1 cellular context compared by ENCODE assay signal in the genomic region with DNA sequence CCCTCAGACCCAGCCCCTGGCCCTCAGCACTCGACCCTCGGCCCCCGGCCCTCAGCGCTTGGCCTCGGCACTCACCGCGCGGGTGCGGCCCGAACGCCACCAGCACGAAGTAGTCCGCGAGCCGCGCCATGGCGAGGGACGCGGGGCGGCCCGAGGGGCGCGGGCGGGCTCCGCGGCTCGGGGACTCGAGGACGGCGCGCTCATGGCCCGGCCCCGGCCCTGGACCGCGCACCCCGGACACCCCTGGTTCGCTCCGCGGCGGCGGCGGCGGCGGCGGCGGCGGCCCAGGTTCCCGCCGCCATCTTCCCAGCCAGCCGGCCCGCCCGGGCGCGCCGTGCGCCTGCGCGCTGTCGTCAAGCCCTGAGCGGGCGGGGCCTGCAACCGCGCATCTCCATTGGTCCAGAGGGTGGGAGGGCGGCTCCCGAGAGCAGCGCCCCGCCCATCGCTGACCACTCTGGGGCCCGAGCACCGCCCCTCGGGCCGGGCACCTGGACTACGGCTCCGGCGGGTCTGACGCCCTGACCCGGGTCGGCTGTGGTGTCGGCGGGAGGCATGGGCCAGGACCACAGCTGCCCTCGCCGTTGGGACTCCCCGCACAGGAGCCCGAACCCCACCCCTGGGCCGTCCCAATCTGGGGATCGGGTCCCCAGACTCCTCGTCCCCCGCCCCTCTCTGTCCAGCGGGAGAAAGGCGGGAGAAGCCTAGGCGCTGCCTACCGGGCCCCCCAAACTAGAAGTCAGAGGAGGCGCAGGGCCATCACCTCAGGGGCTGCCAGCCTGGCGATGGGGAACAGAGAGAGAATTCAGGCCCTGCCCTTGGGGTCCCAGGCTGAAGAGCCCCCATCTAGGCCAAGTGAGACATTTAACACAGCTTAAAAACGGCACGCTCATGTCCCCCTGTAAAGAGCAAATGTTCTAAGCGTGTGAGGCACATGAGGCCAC.
TF ChIP-seq lines count a peak whose summit lies in the region.

A gene with protein sequence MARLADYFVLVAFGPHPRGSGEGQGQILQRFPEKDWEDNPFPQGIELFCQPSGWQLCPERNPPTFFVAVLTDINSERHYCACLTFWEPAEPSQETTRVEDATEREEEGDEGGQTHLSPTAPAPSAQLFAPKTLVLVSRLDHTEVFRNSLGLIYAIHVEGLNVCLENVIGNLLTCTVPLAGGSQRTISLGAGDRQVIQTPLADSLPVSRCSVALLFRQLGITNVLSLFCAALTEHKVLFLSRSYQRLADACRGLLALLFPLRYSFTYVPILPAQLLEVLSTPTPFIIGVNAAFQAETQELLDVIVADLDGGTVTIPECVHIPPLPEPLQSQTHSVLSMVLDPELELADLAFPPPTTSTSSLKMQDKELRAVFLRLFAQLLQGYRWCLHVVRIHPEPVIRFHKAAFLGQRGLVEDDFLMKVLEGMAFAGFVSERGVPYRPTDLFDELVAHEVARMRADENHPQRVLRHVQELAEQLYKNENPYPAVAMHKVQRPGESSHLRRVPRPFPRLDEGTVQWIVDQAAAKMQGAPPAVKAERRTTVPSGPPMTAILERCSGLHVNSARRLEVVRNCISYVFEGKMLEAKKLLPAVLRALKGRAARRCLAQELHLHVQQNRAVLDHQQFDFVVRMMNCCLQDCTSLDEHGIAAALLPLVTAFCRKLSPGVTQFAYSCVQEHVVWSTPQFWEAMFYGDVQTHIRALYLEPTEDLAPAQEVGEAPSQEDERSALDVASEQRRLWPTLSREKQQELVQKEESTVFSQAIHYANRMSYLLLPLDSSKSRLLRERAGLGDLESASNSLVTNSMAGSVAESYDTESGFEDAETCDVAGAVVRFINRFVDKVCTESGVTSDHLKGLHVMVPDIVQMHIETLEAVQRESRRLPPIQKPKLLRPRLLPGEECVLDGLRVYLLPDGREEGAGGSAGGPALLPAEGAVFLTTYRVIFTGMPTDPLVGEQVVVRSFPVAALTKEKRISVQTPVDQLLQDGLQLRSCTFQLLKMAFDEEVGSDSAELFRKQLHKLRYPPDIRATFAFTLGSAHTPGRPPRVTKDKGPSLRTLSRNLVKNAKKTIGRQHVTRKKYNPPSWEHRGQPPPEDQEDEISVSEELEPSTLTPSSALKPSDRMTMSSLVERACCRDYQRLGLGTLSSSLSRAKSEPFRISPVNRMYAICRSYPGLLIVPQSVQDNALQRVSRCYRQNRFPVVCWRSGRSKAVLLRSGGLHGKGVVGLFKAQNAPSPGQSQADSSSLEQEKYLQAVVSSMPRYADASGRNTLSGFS (N-terminal part only) (minus strand): TSS at position 325 of the 941 bp plus-strand sequence. CDS start 195 bp downstream, at position 130.

TF ChIP-seq in K562, 482 proteins besides CTCF, POLR2A, EP300 and RAD21 (continues in another document):
- TF ChIP-seq, protein P1, sequence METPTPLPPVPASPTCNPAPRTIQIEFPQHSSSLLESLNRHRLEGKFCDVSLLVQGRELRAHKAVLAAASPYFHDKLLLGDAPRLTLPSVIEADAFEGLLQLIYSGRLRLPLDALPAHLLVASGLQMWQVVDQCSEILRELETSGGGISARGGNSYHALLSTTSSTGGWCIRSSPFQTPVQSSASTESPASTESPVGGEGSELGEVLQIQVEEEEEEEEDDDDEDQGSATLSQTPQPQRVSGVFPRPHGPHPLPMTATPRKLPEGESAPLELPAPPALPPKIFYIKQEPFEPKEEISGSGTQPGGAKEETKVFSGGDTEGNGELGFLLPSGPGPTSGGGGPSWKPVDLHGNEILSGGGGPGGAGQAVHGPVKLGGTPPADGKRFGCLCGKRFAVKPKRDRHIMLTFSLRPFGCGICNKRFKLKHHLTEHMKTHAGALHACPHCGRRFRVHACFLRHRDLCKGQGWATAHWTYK (CRISPR knock-in tag; IDR thresholded peaks at IDR 0.05), result no peak
- TF ChIP-seq TAL1 (IDR thresholded peaks at IDR 0.05) (no peak), CREM (IDR thresholded peaks at IDR 0.05; ENCODE audit: low read depth) (peak; percentile 36), VEZF1 (CRISPR knock-in tag; IDR thresholded peaks at IDR 0.05) (peak; percentile 48), ASH1L (IDR thresholded peaks at IDR 0.05; ENCODE audit: borderline replicate concordance, low read depth, partially characterized antibody) (no peak), TCF15 (CRISPR knock-in tag; IDR thresholded peaks at IDR 0.05) (no peak), MGA (IDR thresholded peaks at IDR 0.05) (peak; percentile 34; the same call in 1 of the 2 replicates), HCFC1 (IDR thresholded peaks at IDR 0.05; ENCODE audit: low read depth, low read length) (no peak), ZNF384 (IDR thresholded peaks at IDR 0.05; ENCODE audit: low read depth, low read length) (no peak), GATAD2B (IDR thresholded peaks at IDR 0.05; ENCODE audit: borderline replicate concordance) (no peak), NRF1 (conservative IDR thresholded peaks at IDR 0.05 in 1 of 2, IDR thresholded peaks at IDR 0.05 in 1 of 2) (peak; percentile 91 to 93), MTA3 (IDR thresholded peaks at IDR 0.05; ENCODE audit: borderline replicate concordance) (peak; percentile 42; the same call in 1 of the 2 replicates), SP1 (CRISPR knock-in tag; IDR thresholded peaks at IDR 0.05) (peak; percentile 49), KAT2B (IDR thresholded peaks at IDR 0.05; ENCODE audit: low read depth, low read length) (no peak), CCNT2 (IDR thresholded peaks at IDR 0.05; ENCODE audit: borderline replicate concordance, extremely low read depth, insufficient read length, low read depth, low read length) (peak; percentile 43), ZNF212 (CRISPR knock-in tag; IDR thresholded peaks at IDR 0.05) (no peak), SIN3B (IDR thresholded peaks at IDR 0.05; ENCODE audit: low read depth) (peak; percentile 42; the same call in 1 of the 2 replicates), ZFX (CRISPR knock-in tag; IDR thresholded peaks at IDR 0.05) (peak; percentile 46), PTTG1 (tag; IDR thresholded peaks at IDR 0.05; ENCODE audit: low read depth) (no peak), CXXC5 (CRISPR knock-in tag; IDR thresholded peaks at IDR 0.05) (0 out of 2 replicates have a peak, but pooled peaks have one; percentile 36), SMAD1 (IDR thresholded peaks at IDR 0.05; ENCODE audit: low read depth, low read length, partially characterized antibody) (no peak), GMEB1 (CRISPR knock-in tag; IDR thresholded peaks at IDR 0.05) (no peak), MAZ (CRISPR knock-in tag; conservative IDR thresholded peaks at IDR 0.05 in 1 of 2, IDR thresholded peaks at IDR 0.05 in 1 of 2) (peak; percentile 29 to 45; a peak in 2 of 4 replicates)
- TF ChIP-seq, protein P2, sequence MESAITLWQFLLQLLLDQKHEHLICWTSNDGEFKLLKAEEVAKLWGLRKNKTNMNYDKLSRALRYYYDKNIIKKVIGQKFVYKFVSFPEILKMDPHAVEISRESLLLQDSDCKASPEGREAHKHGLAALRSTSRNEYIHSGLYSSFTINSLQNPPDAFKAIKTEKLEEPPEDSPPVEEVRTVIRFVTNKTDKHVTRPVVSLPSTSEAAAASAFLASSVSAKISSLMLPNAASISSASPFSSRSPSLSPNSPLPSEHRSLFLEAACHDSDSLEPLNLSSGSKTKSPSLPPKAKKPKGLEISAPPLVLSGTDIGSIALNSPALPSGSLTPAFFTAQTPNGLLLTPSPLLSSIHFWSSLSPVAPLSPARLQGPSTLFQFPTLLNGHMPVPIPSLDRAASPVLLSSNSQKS (CRISPR knock-in tag; IDR thresholded peaks at IDR 0.05), result no peak
- TF ChIP-seq, protein P3, sequence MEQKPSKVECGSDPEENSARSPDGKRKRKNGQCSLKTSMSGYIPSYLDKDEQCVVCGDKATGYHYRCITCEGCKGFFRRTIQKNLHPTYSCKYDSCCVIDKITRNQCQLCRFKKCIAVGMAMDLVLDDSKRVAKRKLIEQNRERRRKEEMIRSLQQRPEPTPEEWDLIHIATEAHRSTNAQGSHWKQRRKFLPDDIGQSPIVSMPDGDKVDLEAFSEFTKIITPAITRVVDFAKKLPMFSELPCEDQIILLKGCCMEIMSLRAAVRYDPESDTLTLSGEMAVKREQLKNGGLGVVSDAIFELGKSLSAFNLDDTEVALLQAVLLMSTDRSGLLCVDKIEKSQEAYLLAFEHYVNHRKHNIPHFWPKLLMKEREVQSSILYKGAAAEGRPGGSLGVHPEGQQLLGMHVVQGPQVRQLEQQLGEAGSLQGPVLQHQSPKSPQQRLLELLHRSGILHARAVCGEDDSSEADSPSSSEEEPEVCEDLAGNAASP (IDR thresholded peaks at IDR 0.05), result no peak
